1 cellular context compared by ENCODE assay signal in the genomic region with DNA sequence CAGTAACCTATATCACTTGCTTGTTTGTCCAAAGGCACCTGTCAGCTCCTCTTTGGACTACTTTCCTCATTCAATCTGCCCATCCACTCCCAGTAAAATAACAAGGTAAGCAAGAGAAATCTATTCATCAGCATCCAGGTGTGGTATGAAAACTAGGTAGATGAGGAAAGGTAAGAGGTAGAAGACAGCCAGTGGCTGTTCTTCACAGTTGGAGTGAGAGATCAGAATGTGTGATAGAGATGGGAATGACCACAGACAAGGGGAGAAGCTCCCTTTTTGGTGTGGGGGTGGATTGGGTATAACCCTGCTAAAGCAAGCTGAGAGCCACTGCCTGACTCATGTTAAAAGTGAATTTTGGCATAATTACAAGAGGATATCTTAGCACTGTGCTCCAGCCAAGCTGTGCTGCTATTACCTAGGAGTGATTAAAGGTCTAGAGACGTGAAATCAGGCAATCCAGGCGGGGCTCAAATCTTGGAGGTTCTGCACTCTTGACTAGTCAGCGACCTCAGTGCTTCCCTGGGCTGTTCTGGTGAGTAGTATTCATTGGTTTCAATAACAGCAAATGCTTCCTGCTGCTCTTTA.
TF ChIP-seq lines count a peak whose summit lies in the region.

No MANE protein-coding gene starts in this region.

TF ChIP-seq in IMR-90, 13 proteins besides CTCF, POLR2A, EP300 and RAD21 (continued from another document):
- TF ChIP-seq NFE2L2 (IDR thresholded peaks at IDR 0.05; ENCODE audit: low read depth, low read length) (no peak), MAZ (IDR thresholded peaks at IDR 0.05; ENCODE audit: borderline replicate concordance, low read depth, low read length) (no peak)
